ENCODE assay signal across 16 cellular contexts in genomic region chr2:9238927-9239326, GRCh38. TPM values are rescaled to one million over a fixed set of nuclear protein-coding genes. Genes with fewer than 3 reads are reported as not detected.
DNase-seq lines count a peak whose midpoint lies in the region; ATAC-seq, FAIRE-seq and TF ChIP-seq lines count a peak whose summit lies in the region.
"Had no signal": no experiment of that assay in that cellular context is flagged by ENCODE, and none has a peak within 500 bp of the region (broad histone marks: within the 10 kb centered on the region; RNA-seq: fewer than 3 reads in every experiment).

No MANE protein-coding gene starts in this region.

- H3K4me1 Mint-ChIP-seq in type B pancreatic cell (ENCODE audit: unreplicated experiment): peaks cover 61% of the 10 kb centered on the region
- H3K4me1 Mint-ChIP-seq in activated naive CD8-positive, alpha-beta T cell treated with anti-CD3 and anti-CD28 coated beads for 36 hours: no peaks in the 10 kb centered on the region
- H3K4me1 Mint-ChIP-seq: central memory CD8-positive, alpha-beta T cell; natural killer cell had no signal

- H3K9me3 ChIP-seq in left ventricle myocardium inferior (replicated peaks): no peaks in the 10 kb centered on the region

- peak overlapping the region; percentile 6 for H3K27ac Mint-ChIP-seq in type B pancreatic cell
- H3K27ac Mint-ChIP-seq in activated naive CD8-positive, alpha-beta T cell treated with anti-CD3 and anti-CD28 coated beads for 36 hours: no peak overlapping the region
- H3K27ac Mint-ChIP-seq: activated naive CD8-positive, alpha-beta T cell; natural killer cell had no signal

- H3K27ac ChIP-seq in left ventricle myocardium inferior (replicated peaks): peak overlapping the region; percentile 90
- H3K27ac ChIP-seq: KMS-11, VCaP had no signal

- H3K4me3 ChIP-seq in left ventricle myocardium inferior: no peak overlapping the region

- no peaks in the 10 kb centered on the region for H3K27me3 ChIP-seq in left ventricle myocardium inferior (ENCODE audit: low read depth)

- no peak for FAIRE-seq in GM12892 (lab: Jason Lieb, UNC)
- FAIRE-seq: H54, small intestine had no signal

- H3K4me3 Mint-ChIP-seq in type B pancreatic cell: peak overlapping the region; percentile 66
- no peak overlapping the region for H3K4me3 Mint-ChIP-seq in activated naive CD8-positive, alpha-beta T cell treated with anti-CD3 and anti-CD28 coated beads for 36 hours
- H3K4me3 Mint-ChIP-seq: activated naive CD8-positive, alpha-beta T cell; central memory CD8-positive, alpha-beta T cell; natural killer cell had no signal

- H3K36me3 Mint-ChIP-seq in type B pancreatic cell: peaks cover 10% of the 10 kb centered on the region
- no peaks in the 10 kb centered on the region for H3K36me3 Mint-ChIP-seq in activated naive CD8-positive, alpha-beta T cell treated with anti-CD3 and anti-CD28 coated beads for 36 hours
- H3K36me3 Mint-ChIP-seq: activated naive CD8-positive, alpha-beta T cell; natural killer cell had no signal

- intact Hi-C loops in left ventricle myocardium inferior (cut with micrococcal nuclease) (no loop called here), Right ventricle myocardium superior (cut with DNase I) (no loop called here)

- no peaks in the 10 kb centered on the region for H3K9me3 Mint-ChIP-seq in type B pancreatic cell
- H3K9me3 Mint-ChIP-seq in activated naive CD8-positive, alpha-beta T cell treated with anti-CD3 and anti-CD28 coated beads for 36 hours: no peaks in the 10 kb centered on the region
- H3K9me3 Mint-ChIP-seq: central memory CD8-positive, alpha-beta T cell; natural killer cell had no signal

- ATAC-seq in Right ventricle myocardium superior (ENCODE audit: poor library complexity): no peak
- ATAC-seq: natural killer cell had no signal

- TF ChIP-seq CTCF in left ventricle myocardium inferior (IDR thresholded peaks at IDR 0.05; ENCODE audit: borderline replicate concordance) (no peak), type B pancreatic cell (conservative IDR thresholded peaks at IDR 0.05) (no peak)

- DNase-seq in left ventricle myocardium inferior (no peak), Right ventricle myocardium superior (no peak), amniotic epithelial cell (ENCODE audit: low read depth) (peak; percentile 30), middle frontal gyrus (ENCODE audit: extremely low spot score, low spot score) (peak; percentile 50), type B pancreatic cell (ENCODE audit: extremely low spot score, unreplicated experiment) (no peak), GM12892 (ENCODE audit: insufficient read length) (no peak), LoVo (ENCODE audit: low spot score) (no peak)
- no peak for DNase-seq in activated naive CD8-positive, alpha-beta T cell treated with anti-CD3 and anti-CD28 coated beads for 36 hours
- DNase-seq: natural killer cell, NCI-H187, small intestine had no signal

- no peaks in the 10 kb centered on the region for H3K36me3 ChIP-seq in left ventricle myocardium inferior

- H3K27me3 Mint-ChIP-seq in type B pancreatic cell: no peaks in the 10 kb centered on the region
- no peaks in the 10 kb centered on the region for H3K27me3 Mint-ChIP-seq in activated naive CD8-positive, alpha-beta T cell treated with anti-CD3 and anti-CD28 coated beads for 36 hours
- H3K27me3 Mint-ChIP-seq: activated naive CD8-positive, alpha-beta T cell had no signal

- peaks cover 87% of the 10 kb centered on the region for H3K4me1 ChIP-seq in left ventricle myocardium inferior

- no peak for TF ChIP-seq POLR2A in GM12892 (IDR thresholded peaks at IDR 0.05; ENCODE audit: low read depth, low read length)

RNA-seq across cellular contexts. Expression of gene ASAP2, which starts 32.3 kb away (rescaled TPM):
- total RNA-seq in left ventricle myocardium inferior (10.0 TPM), Right ventricle myocardium superior (10.7 TPM), type B pancreatic cell (ENCODE audit: low replicate concordance) (45.6 and 49.6 TPM in 2 replicates)
- not detected for polyA plus RNA-seq in GM12892 (2012; ENCODE audit: missing spikeins)
- under 1 TPM; 0.04 to 0.12 TPM for total RNA-seq in activated naive CD8-positive, alpha-beta T cell treated with anti-CD3 and anti-CD28 coated beads for 36 hours

Comparison
In these comparisons a context has a peak if more than half of its experiments do, and no peak if none do; other contexts are left out.
1. DNase-seq: peak in amniotic epithelial cell (single experiment) and middle frontal gyrus (single experiment); none in left ventricle myocardium inferior (single experiment), Right ventricle myocardium superior (single experiment), type B pancreatic cell (single experiment), GM12892 (single experiment), activated naive CD8-positive, alpha-beta T cell treated with anti-CD3 and anti-CD28 coated beads for 36 hours (single experiment) and LoVo (single experiment).